Comparison of ENCODE assay signal across 8 cellular contexts in the genomic region with DNA sequence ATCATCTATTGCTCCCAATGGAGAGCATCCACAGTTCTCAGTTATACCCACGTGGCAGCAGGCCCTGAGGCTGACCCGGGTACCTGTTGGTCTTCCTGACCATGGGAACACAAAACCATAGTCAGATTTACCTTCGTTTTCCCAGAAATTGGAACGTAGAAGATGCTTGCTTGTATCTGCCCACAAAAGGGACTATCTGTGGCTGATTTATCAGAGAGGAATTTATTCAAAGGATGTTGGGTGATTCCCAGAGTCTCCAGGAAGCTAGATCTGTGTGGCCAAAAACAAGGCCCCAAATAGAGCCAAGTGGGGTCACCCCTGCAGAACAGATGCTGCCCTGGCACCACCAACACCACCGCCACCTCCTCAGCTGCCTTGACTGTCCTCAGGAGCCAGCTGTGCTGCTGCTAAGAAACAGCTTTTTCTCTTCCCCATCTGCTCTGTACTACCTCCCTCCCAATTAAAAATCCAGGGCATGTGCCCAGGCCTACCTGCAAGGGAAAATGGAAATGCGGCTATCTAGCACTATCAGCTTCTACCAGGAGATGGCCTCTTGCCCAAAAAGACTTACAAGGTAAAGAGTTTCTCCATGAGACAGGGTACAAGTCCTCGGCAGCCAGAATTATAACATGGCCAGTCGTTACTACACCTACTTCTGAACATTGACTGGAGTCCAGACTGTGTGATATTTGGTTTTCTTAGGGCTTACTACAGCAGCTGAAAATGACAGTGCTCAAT.
A peak's percentile ranks its signal among the peaks of the same experiment; 100 is the strongest.
DNase-seq lines count a peak whose midpoint lies in the region; ATAC-seq and TF ChIP-seq lines count a peak whose summit lies in the region.

No MANE protein-coding gene starts in this region.

- DNase-seq in ELF-1 (ENCODE audit: low read depth, low spot score) (peak; percentile 57), NCI-H82 (lab: John Stamatoyannopoulos, UW) (peak; percentile 72), epithelial cell of prostate (ENCODE audit: low read depth, low spot score) (no peak), medulla oblongata (ENCODE audit: extremely low spot score) (no peak)
- no peak for DNase-seq in stimulated activated CD4-positive, alpha-beta T cell treated with anti-CD3 and anti-CD28 coated beads, Interleukin-4, amount 100 ng/mL, for 4 hours

- peak; percentile 62 for TF ChIP-seq CTCF in 22Rv1 (IDR thresholded peaks at IDR 0.05)

- H3K27ac ChIP-seq in 22Rv1 (no peak overlapping the region), epithelial cell of prostate (peak overlapping the region; percentile 45)

- no peak for ATAC-seq in GM18907 (IDR thresholded peaks at IDR 0.05; ENCODE audit: unreplicated experiment)
- ATAC-seq in GM21825 (IDR thresholded peaks at IDR 0.05; ENCODE audit: unreplicated experiment) = no peak

Comparison
In these comparisons a context has a peak if more than half of its experiments do, and no peak if none do; other contexts are left out.
1. DNase-seq: peak in ELF-1 (single experiment) and NCI-H82 (single experiment); none in epithelial cell of prostate (single experiment), stimulated activated CD4-positive, alpha-beta T cell treated with anti-CD3 and anti-CD28 coated beads, Interleukin-4, amount 100 ng/mL, for 4 hours (0 of 2) and medulla oblongata (single experiment).